ENCODE assay signal across 12 cellular contexts in the genomic region with DNA sequence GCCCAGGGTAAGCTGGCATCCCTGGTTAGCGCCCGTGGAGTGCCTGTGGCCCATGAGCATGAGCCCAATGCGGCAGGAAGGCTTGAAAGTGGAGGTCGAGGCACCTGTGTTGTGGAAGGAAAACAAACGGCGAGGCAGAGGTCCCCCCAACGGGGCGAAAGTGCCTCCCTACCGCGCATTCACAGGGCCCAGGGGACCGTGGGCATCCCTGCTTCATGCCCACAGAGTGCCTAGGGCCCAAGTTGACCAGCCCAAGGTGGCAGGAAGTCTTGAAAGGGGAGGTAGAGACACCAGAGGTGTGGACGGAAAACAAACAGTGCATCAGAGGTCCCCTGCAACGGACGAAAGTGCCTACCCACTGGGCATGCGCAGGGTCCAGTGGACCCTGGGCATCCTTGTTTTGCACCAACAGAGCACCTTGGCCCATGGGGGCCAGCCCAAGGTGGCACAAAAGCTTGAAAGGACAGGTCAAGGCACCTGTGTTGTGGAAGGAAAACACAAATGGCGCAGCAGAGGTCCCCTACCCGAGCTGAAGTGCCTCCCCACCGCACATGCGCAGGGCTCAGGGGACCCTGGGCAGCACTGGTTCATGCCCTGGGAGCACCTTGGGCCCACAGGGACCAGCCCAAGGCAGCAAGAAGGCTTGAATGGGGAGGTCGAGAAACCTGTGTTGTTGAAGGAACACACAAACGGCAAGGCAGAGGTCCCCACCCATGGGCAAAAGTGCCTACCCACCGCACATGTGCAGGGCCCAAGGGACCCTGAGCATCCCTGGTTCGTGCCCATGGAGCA.
DNase-seq lines count a peak whose midpoint lies in the region; ATAC-seq and TF ChIP-seq lines count a peak whose summit lies in the region.
"Had no signal": no experiment of that assay in that cellular context is flagged by ENCODE, and none has a peak within 500 bp of the region (broad histone marks: within the 10 kb centered on the region; RNA-seq: fewer than 3 reads in every experiment).

No MANE protein-coding gene starts in this region.

- no peak overlapping the region for H2BK12ac ChIP-seq in neuronal stem cell (ENCODE audit: low read length)

- no peaks in the 10 kb centered on the region for H3K9me2 ChIP-seq in PC-3 (replicated peaks; ENCODE audit: low read length)

- no peak overlapping the region for H3K4ac ChIP-seq in neuronal stem cell (ENCODE audit: low read length)

- BruUV-seq in PC-3 (replicated peaks; lab: Mats Ljungman, UMichigan) = no TSS peak

- H3K9ac ChIP-seq in neuronal stem cell (ENCODE audit: low read depth, low read length, poor library complexity) (peak overlapping the region; percentile 21), PC-3 (ENCODE audit: low read length) (no peak overlapping the region)

- no peak overlapping the region for H3K27ac ChIP-seq in coronary artery
- no peak overlapping the region for H3K27ac ChIP-seq in neuronal stem cell (replicated peaks; ENCODE audit: low read length)
- H3K27ac ChIP-seq in aorta (ENCODE audit: low read depth in 1 of 2, low read length in 2 of 2) = no peak overlapping the region
- no peak overlapping the region for H3K27ac ChIP-seq in PC-3 (ENCODE audit: low read length)
- no peak overlapping the region for H3K27ac ChIP-seq in caudate nucleus (ENCODE audit: low read depth, low read length)

- peaks cover 2% of the 10 kb centered on the region for H3K79me1 ChIP-seq in neuronal stem cell (ENCODE audit: low read depth, low read length)

- H2BK120ac ChIP-seq in neuronal stem cell (ENCODE audit: low read depth, low read length) = no peak overlapping the region

- no peaks in the 10 kb centered on the region for H3F3A ChIP-seq in PC-3 (ENCODE audit: low read length, unreplicated experiment)

- H3K4me3 ChIP-seq in coronary artery = no peak overlapping the region
- peak overlapping the region in 1 of 2 donors; percentile 14 for H3K4me3 ChIP-seq in neuronal stem cell (ENCODE audit: low read length in 2 of 2)
- no peak overlapping the region for H3K4me3 ChIP-seq in aorta (ENCODE audit: low read length in 2 of 2)
- no peak overlapping the region for H3K4me3 ChIP-seq in PC-3 (ENCODE audit: low read length)

- H3K36me3 Mint-ChIP-seq in natural killer cell treated with Interleukin-12 subunit alpha and Interleukin-12 subunit beta and Interleukin-15 and Interleukin-18, amount 100 ng/mL, for 72 hours = peaks cover 9% of the 10 kb centered on the region
- no peaks in the 10 kb centered on the region for H3K36me3 Mint-ChIP-seq in natural killer cell

- intact Hi-C loops in natural killer cell (cut with micrococcal nuclease) (no loop called here), aorta (cut with DNase I) (no loop called here), PC-3 (cut with micrococcal nuclease) (no loop called here)

- H3K4me1 ChIP-seq in neuronal stem cell (ENCODE audit: control insufficient read depth in 2 of 2, insufficient read depth in 1 of 2, low read depth in 1 of 2, low read length in 2 of 2) (no peaks in the 10 kb centered on the region), aorta (ENCODE audit: control insufficient read depth in 1 of 2, insufficient read depth in 2 of 2, low read length in 2 of 2) (no peaks in the 10 kb centered on the region), PC-3 (ENCODE audit: insufficient read depth, low read length) (no peaks in the 10 kb centered on the region)

- no peak overlapping the region for H3K14ac ChIP-seq in neuronal stem cell (ENCODE audit: low read length)

- H3K4me3 Mint-ChIP-seq in natural killer cell treated with Interleukin-12 subunit alpha and Interleukin-12 subunit beta and Interleukin-15 and Interleukin-18, amount 100 ng/mL, for 72 hours = no peak overlapping the region
- no peak overlapping the region for H3K4me3 Mint-ChIP-seq in natural killer cell

- H4K91ac ChIP-seq in neuronal stem cell (ENCODE audit: low read depth, low read length, poor library complexity) = no peak overlapping the region

- no CpG with 5 or more reads among the region's 23 CpGs for WGBS in neuronal stem cell (ENCODE audit: extremely low coverage in 2 of 2, insufficient read length in 2 of 2, insufficient replicate concordance in 1 of 2), 2 donors
- WGBS in aorta, 2 donors = 64 to 69% methylated on average over 23 of the region's 23 CpGs

- H4K8ac ChIP-seq in neuronal stem cell (ENCODE audit: low read depth, low read length) = no peak overlapping the region

- H2AFZ ChIP-seq in neuronal stem cell (ENCODE audit: low read length) (no peak overlapping the region), PC-3 (ENCODE audit: low read length) (no peak overlapping the region)

- peak; percentile 51 for DNase-seq in natural killer cell treated with Interleukin-12 subunit alpha and Interleukin-12 subunit beta and Interleukin-15 and Interleukin-18, amount 100 ng/mL, for 72 hours (ENCODE audit: low spot score)
- DNase-seq in natural killer cell = no peak
- peak; percentile 19 for DNase-seq in coronary artery (ENCODE audit: low spot score)
- no peak for DNase-seq in neuronal stem cell (ENCODE audit: low spot score)
- peak; percentile 28 to 46 for DNase-seq in aorta
- no peak for DNase-seq in PC-3
- no peak for DNase-seq in caudate nucleus (lab: John Stamatoyannopoulos, UW)
- DNase-seq: activated CD4-positive, alpha-beta T cell treated with anti-CD3 and anti-CD28 coated beads, Interleukin-2, amount 50 U/mL, for 1 hour; C1 segment of cervical spinal cord; GDM1; NCI-H1694 had no signal

- no peak for TF ChIP-seq CTCF in natural killer cell (IDR thresholded peaks at IDR 0.05)
- TF ChIP-seq CTCF in coronary artery (IDR thresholded peaks at IDR 0.05) = no peak
- no peak for TF ChIP-seq CTCF in PC-3 (conservative IDR thresholded peaks at IDR 0.05; ENCODE audit: low read depth, low read length)

- H3K79me2 ChIP-seq in PC-3 (ENCODE audit: low read length) = no peaks in the 10 kb centered on the region

- H3K27me3 ChIP-seq in neuronal stem cell (ENCODE audit: control insufficient read depth in 3 of 3, insufficient read depth in 3 of 3, low read depth in 1 of 3, low read length in 3 of 3) (no peaks in the 10 kb centered on the region), aorta (ENCODE audit: control insufficient read depth in 1 of 2, insufficient read depth in 2 of 2, low read length in 1 of 2) (no peaks in the 10 kb centered on the region), PC-3 (ENCODE audit: low read length) (peaks cover 54% of the 10 kb centered on the region)

- no peak overlapping the region for H2BK15ac ChIP-seq in neuronal stem cell (ENCODE audit: low read length)

- H3K23ac ChIP-seq in neuronal stem cell (ENCODE audit: low read depth, low read length, poor library complexity) = no peak overlapping the region

- H3K36me3 ChIP-seq in neuronal stem cell (replicated peaks in 1 of 2; ENCODE audit: control insufficient read depth in 2 of 2, insufficient read depth in 2 of 2, low read length in 2 of 2) = no peaks in the 10 kb centered on the region
- no peaks in the 10 kb centered on the region for H3K36me3 ChIP-seq in aorta (ENCODE audit: control insufficient read depth in 1 of 2, insufficient read depth in 2 of 2, low read length in 1 of 2)
- H3K36me3 ChIP-seq in PC-3 (ENCODE audit: low read depth, low read length) = no peaks in the 10 kb centered on the region

- POLR2A ChIA-PET in PC-3 (lab: Charles Lee; ENCODE audit: unreplicated experiment) = no interaction called here

- no peak overlapping the region for H3K4me2 ChIP-seq in neuronal stem cell (ENCODE audit: insufficient read depth, low read length, poor library complexity, severe bottlenecking)
- no peak overlapping the region for H3K4me2 ChIP-seq in PC-3 (ENCODE audit: low read length)

- H3K27ac Mint-ChIP-seq in natural killer cell treated with Interleukin-12 subunit alpha and Interleukin-12 subunit beta and Interleukin-15 and Interleukin-18, amount 100 ng/mL, for 72 hours = no peak overlapping the region
- H3K27ac Mint-ChIP-seq in natural killer cell = no peak overlapping the region

- ATAC-seq in natural killer cell treated with Interleukin-12 subunit alpha and Interleukin-12 subunit beta and Interleukin-15 and Interleukin-18, amount 100 ng/mL, for 72 hours = no peak
- ATAC-seq in natural killer cell = no peak
- ATAC-seq in aorta (ENCODE audit: low FRiP score) = no peak
- no peak for ATAC-seq in HG03565 (IDR thresholded peaks at IDR 0.05; ENCODE audit: unreplicated experiment)
- no peak for ATAC-seq in PC-3

- no peak overlapping the region for H2AK5ac ChIP-seq in neuronal stem cell (ENCODE audit: low read depth, low read length)

- no peak overlapping the region for H2BK5ac ChIP-seq in neuronal stem cell (ENCODE audit: low read length)

- no peak overlapping the region for H3K18ac ChIP-seq in neuronal stem cell (ENCODE audit: low read length)

- H3K9me3 ChIP-seq in neuronal stem cell (replicated peaks in 1 of 2; ENCODE audit: control insufficient read depth in 2 of 2, insufficient read depth in 1 of 2, low read depth in 1 of 2, low read length in 2 of 2) = peaks cover 0 to 92% of the 10 kb centered on the region in 2 donors
- peaks cover 3% of the 10 kb centered on the region for H3K9me3 ChIP-seq in aorta (ENCODE audit: control insufficient read depth, low read length)
- no peaks in the 10 kb centered on the region for H3K9me3 ChIP-seq in PC-3 (ENCODE audit: low read length)

- CTCF ChIA-PET in PC-3 (lab: Charles Lee) = no interaction called here

- H3K9me3 Mint-ChIP-seq in natural killer cell treated with Interleukin-12 subunit alpha and Interleukin-12 subunit beta and Interleukin-15 and Interleukin-18, amount 100 ng/mL, for 72 hours = peaks cover 4% of the 10 kb centered on the region
- H3K9me3 Mint-ChIP-seq in natural killer cell = peaks cover 0 to 9% of the 10 kb centered on the region in 2 donors

- H4K20me1 ChIP-seq in PC-3 (ENCODE audit: low read length) = no peaks in the 10 kb centered on the region

- no peaks in the 10 kb centered on the region for H3K27me3 Mint-ChIP-seq in natural killer cell treated with Interleukin-12 subunit alpha and Interleukin-12 subunit beta and Interleukin-15 and Interleukin-18, amount 100 ng/mL, for 72 hours
- H3K27me3 Mint-ChIP-seq in natural killer cell (ENCODE audit: low read depth in 2 of 2) = no peaks in the 10 kb centered on the region

- no peaks in the 10 kb centered on the region for H3K4me1 Mint-ChIP-seq in natural killer cell treated with Interleukin-12 subunit alpha and Interleukin-12 subunit beta and Interleukin-15 and Interleukin-18, amount 100 ng/mL, for 72 hours (ENCODE audit: low read depth in 2 of 2)
- no peaks in the 10 kb centered on the region for H3K4me1 Mint-ChIP-seq in natural killer cell

Comparison
In these comparisons a context has a peak if more than half of its experiments do, and no peak if none do; other contexts are left out.
1. DNase-seq: peak in natural killer cell treated with Interleukin-12 subunit alpha and Interleukin-12 subunit beta and Interleukin-15 and Interleukin-18, amount 100 ng/mL, for 72 hours (single experiment), coronary artery (single experiment) and aorta (2 of 2); none in natural killer cell (single experiment), neuronal stem cell (single experiment), PC-3 (single experiment) and caudate nucleus (0 of 61).